8 cellular contexts compared by ENCODE assay signal in the genomic region with DNA sequence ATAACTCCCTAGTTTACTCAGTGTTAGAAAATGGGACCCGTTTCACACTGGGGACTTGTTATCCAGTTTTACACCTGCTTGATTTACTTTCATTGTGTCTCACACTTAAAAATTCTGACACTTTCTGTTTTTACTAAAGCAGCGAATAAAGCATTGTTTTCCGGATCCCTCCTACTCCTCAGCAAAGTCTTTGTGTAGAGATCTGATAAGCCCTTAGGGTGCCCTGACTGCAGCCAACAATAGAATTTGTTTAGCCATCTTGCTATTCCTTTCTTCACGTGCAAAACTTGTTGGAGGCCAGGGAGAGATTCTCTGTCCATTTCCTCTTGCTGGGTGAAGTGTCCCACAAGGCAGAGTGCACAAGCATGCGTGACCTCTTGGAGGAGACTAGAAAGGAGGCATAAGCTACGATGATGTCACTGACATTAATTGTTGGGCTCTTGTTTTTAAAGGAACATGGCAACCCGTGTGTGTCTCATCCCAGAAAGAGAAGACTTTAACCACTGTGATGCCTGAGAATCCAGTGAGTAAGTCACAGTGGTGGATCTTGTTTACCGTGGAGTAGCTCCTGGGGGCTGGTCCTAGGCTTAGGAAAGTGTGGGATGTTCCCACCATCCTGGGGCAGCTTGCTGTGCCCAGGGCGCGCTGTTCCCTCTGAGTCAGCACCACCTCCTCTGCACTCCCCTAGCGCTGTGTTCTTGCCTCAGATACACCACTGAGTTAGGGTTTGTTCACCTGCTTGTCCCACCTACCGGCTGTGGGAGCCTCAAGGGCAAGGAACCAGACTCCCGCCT. TPM values are rescaled to one million over a fixed set of nuclear protein-coding genes. Genes with fewer than 3 reads are reported as not detected.
DNase-seq lines count a peak whose midpoint lies in the region; ATAC-seq and TF ChIP-seq lines count a peak whose summit lies in the region.

No MANE protein-coding gene starts in this region.

- H2BK5ac ChIP-seq in mesendoderm (ENCODE audit: low read length), result no peak overlapping the region
- no peak overlapping the region for H2BK5ac ChIP-seq in H9 (ENCODE audit: insufficient read length, low read length)

- TF ChIP-seq CTCF in heart right ventricle (IDR thresholded peaks at IDR 0.05) (no peak), cardiac fibroblast (IDR thresholded peaks at IDR 0.05; ENCODE audit: low read depth, low read length) (no peak), uterus (IDR thresholded peaks at IDR 0.05) (no peak), H9 (conservative IDR thresholded peaks at IDR 0.05) (no peak)

- ATAC-seq in heart right ventricle (peak in 4 of 8 donors; percentile 17 to 30 (median 22)), Right ventricle myocardium superior (ENCODE audit: poor library complexity) (no peak), GM21576 (IDR thresholded peaks at IDR 0.05; ENCODE audit: unreplicated experiment) (no peak)

- no peaks in the 10 kb centered on the region for H3K36me3 Mint-ChIP-seq in H9 (ENCODE audit: insufficient read depth in 1 of 3, low read depth in 3 of 3)

- no peak overlapping the region for H4K8ac ChIP-seq in mesendoderm (ENCODE audit: low read depth, low read length)
- H4K8ac ChIP-seq in H9 (replicated peaks; ENCODE audit: insufficient read length, low read depth, low read length), result no peak overlapping the region

- no peak overlapping the region for H2BK12ac ChIP-seq in H9 (ENCODE audit: insufficient read length, low read depth, low read length)

- H2AFZ ChIP-seq in H9 (ENCODE audit: low read length), result no peak overlapping the region

- no peak overlapping the region for H3K4me2 ChIP-seq in mesendoderm (ENCODE audit: low read length)
- H3K4me2 ChIP-seq in H9 (ENCODE audit: insufficient read depth, insufficient read length, low read length), result no peak overlapping the region

- WGBS in heart right ventricle, 2 donors, result 61 to 64% methylated on average over 13 of the region's 13 CpGs
- no CpG with 5 or more reads among the region's 13 CpGs for WGBS in mesendoderm (ENCODE audit: extremely low coverage, insufficient coverage, low lambda C conversion rate)
- WGBS in H9 (ENCODE audit: extremely low coverage, insufficient read length, low lambda C conversion rate), result no CpG with 5 or more reads among the region's 13 CpGs

- no peak overlapping the region for H2BK15ac ChIP-seq in mesendoderm (replicated peaks; ENCODE audit: low read depth)
- no peak overlapping the region for H2BK15ac ChIP-seq in H9 (ENCODE audit: low read depth, low read length)

- no peaks in the 10 kb centered on the region for H3K9me3 Mint-ChIP-seq in H9

- H3K4me1 ChIP-seq in heart right ventricle (peaks cover 2 to 100% (median 64%) of the 10 kb centered on the region in 9 donors), mesendoderm (ENCODE audit: control insufficient read depth, low read depth, low read length) (peaks cover 2% of the 10 kb centered on the region), uterus (peaks cover 19 to 40% of the 10 kb centered on the region in 2 donors), H9 (ENCODE audit: insufficient read depth, low read length) (no peaks in the 10 kb centered on the region; the same call in 1 of the 2 replicates)

- H3K56ac ChIP-seq in mesendoderm (ENCODE audit: low read length) (no peak overlapping the region), H9 (ENCODE audit: insufficient read length, low read depth, low read length) (no peak overlapping the region)

- H2BK20ac ChIP-seq in H9 (ENCODE audit: low read depth, low read length, poor library complexity, severe bottlenecking), result no peak overlapping the region

- H3K27me3 ChIP-seq in heart right ventricle (no peaks in the 10 kb centered on the region), mesendoderm (ENCODE audit: insufficient read depth, low read length, poor library complexity) (no peaks in the 10 kb centered on the region), uterus (no peaks in the 10 kb centered on the region), H9 (ENCODE audit: insufficient read depth, low read length) (no peaks in the 10 kb centered on the region)

- peaks cover 11 to 16% of the 10 kb centered on the region in 2 experiments for H3K4me1 Mint-ChIP-seq in H9

- H3K9ac ChIP-seq in mesendoderm (ENCODE audit: low read length) (no peak overlapping the region), H9 (ENCODE audit: extremely low read depth, insufficient read length, low read length) (no peak overlapping the region)

- H4K91ac ChIP-seq in H9 (ENCODE audit: insufficient read length, low read depth, low read length), result no peak overlapping the region

- H3T11ph ChIP-seq in H9 (ENCODE audit: low read length), result no peak overlapping the region

- H3K27ac ChIP-seq in heart right ventricle (peak overlapping the region in 6 of 10 donors; percentile 8 to 71 (median 41)), mesendoderm (ENCODE audit: low read depth, low read length) (no peak overlapping the region), uterus (peak overlapping the region; percentile 89 to 95), H9 (ENCODE audit: insufficient read length, low read depth, low read length) (no peak overlapping the region)

- H3K27me3 Mint-ChIP-seq in H9 (ENCODE audit: low read depth), result peaks cover 3% of the 10 kb centered on the region

- no peak overlapping the region for H3K4me3 Mint-ChIP-seq in H9

- H3K4me3 ChIP-seq in heart right ventricle (no peak overlapping the region), cardiac fibroblast (replicated peaks in 1 of 2; ENCODE audit: low read depth in 2 of 2, low read length in 2 of 2) (no peak overlapping the region), mesendoderm (ENCODE audit: low read length) (no peak overlapping the region), uterus (no peak overlapping the region)

- H3K36me3 ChIP-seq in heart right ventricle (peaks cover 0 to 21% (median 0%) of the 10 kb centered on the region in 9 donors), mesendoderm (ENCODE audit: control insufficient read depth, insufficient read depth, low read length) (no peaks in the 10 kb centered on the region), uterus (no peaks in the 10 kb centered on the region)

- DNase-seq in heart right ventricle, result no peak
- no peak for DNase-seq in Right ventricle myocardium superior
- DNase-seq in cardiac fibroblast (ENCODE audit: low read depth in 2 of 2), result peak; percentile 82 to 99
- peak; percentile 77 for DNase-seq in mesendoderm
- peak; percentile 62 to 85 for DNase-seq in uterus
- DNase-seq in H9, result no peak
- DNase-seq in GM19238 (ENCODE audit: insufficient read length, low spot score), result no peak

- H3K9me3 ChIP-seq in heart right ventricle, result no peaks in the 10 kb centered on the region
- H3K9me3 ChIP-seq in uterus, result no peaks in the 10 kb centered on the region
- H3K9me3 ChIP-seq in H9 (ENCODE audit: control insufficient read depth, low read depth, low read length), result no peaks in the 10 kb centered on the region

- no peak overlapping the region; the same call in 1 of the 2 replicates for H3K14ac ChIP-seq in H9 (ENCODE audit: insufficient read depth, low read length)

- no peak overlapping the region for H3K18ac ChIP-seq in mesendoderm (ENCODE audit: low read length)
- no peak overlapping the region for H3K18ac ChIP-seq in H9 (ENCODE audit: insufficient read length, low read depth, low read length)

- TF ChIP-seq POLR2A in uterus (IDR thresholded peaks at IDR 0.05), result peak in 1 of 2 donors; percentile 9

- H3K23ac ChIP-seq in mesendoderm (ENCODE audit: low read length) (no peak overlapping the region), H9 (ENCODE audit: insufficient read length, low read depth, low read length) (no peak overlapping the region)

- H2BK120ac ChIP-seq in mesendoderm (ENCODE audit: low read depth, low read length) (no peak overlapping the region), H9 (ENCODE audit: low read depth, low read length, poor library complexity, severe bottlenecking) (no peak overlapping the region)

- intact Hi-C loops in heart right ventricle (cut with DNase I), result no loop called here
- intact Hi-C loops in Right ventricle myocardium superior (cut with DNase I), result no loop called here
- intact Hi-C loops in uterus (cut with DNase I; ENCODE audit: low total_unique reads), result no loop called here

- H3K27ac Mint-ChIP-seq in H9, result peak overlapping the region in 1 of 3 experiments; percentile 42; a peak in 2 of 7 replicates

- H4K5ac ChIP-seq in mesendoderm (ENCODE audit: low read length) (no peak overlapping the region), H9 (ENCODE audit: insufficient read length, low read depth, low read length) (no peak overlapping the region)

- no peaks in the 10 kb centered on the region for H4K20me1 ChIP-seq in H9 (ENCODE audit: control insufficient read depth, insufficient read depth, insufficient read length)

- H2AK5ac ChIP-seq in mesendoderm (ENCODE audit: low read length), result no peak overlapping the region
- no peak overlapping the region for H2AK5ac ChIP-seq in H9 (ENCODE audit: insufficient read length, low read length)

- H3K4ac ChIP-seq in mesendoderm (ENCODE audit: low read depth, low read length), result no peak overlapping the region
- H3K4ac ChIP-seq in H9 (ENCODE audit: low read depth, low read length), result no peak overlapping the region

- H3K79me1 ChIP-seq in mesendoderm (ENCODE audit: low read length) (no peaks in the 10 kb centered on the region), H9 (ENCODE audit: insufficient read depth, low read depth, low read length, poor library complexity, severe bottlenecking) (no peaks in the 10 kb centered on the region)

- H3K23me2 ChIP-seq in H9 (ENCODE audit: insufficient read length, low read depth, low read length, poor library complexity, severe bottlenecking), result no peaks in the 10 kb centered on the region

- H3K79me2 ChIP-seq in mesendoderm (ENCODE audit: control insufficient read depth, insufficient read depth, low read length) (no peaks in the 10 kb centered on the region), H9 (ENCODE audit: insufficient read depth, low read length) (no peaks in the 10 kb centered on the region)

RNA-seq across cellular contexts. Expression of a gene that starts 27.7 kb away (rescaled TPM):
- total RNA-seq in heart right ventricle (10 to 100 TPM; 38.1 to 95.7 (median 72.7) TPM), Right ventricle myocardium superior (34.8 TPM), uterus (100 to 1,000 TPM in 1 of 4 donors, 10 to 100 TPM in 3; 29.6 to 139 (median 53.1) TPM), H9 (2021) (4.7 and 6.0 TPM in 2 replicates)
- polyA plus RNA-seq in heart right ventricle, result 10 to 100 TPM; 32.5 to 57.9 TPM
- 6.5 TPM for polyA plus RNA-seq in mesendoderm (2013, experiment 1 of 2)
- 7.2 TPM for polyA plus RNA-seq in mesendoderm (2013, experiment 2 of 2)

Comparison
In these comparisons a context has a peak if more than half of its experiments do, and no peak if none do; other contexts are left out.
1. DNase-seq: peak in cardiac fibroblast (2 of 2), mesendoderm (single experiment) and uterus (2 of 2); none in heart right ventricle (0 of 2), Right ventricle myocardium superior (single experiment), H9 (single experiment) and GM19238 (single experiment).
2. H3K27ac ChIP-seq: peak in heart right ventricle (6 of 10) and uterus (2 of 2); none in mesendoderm (single experiment) and H9 (single experiment).